Comparison of ENCODE assay signal across 1 cellular context in genomic region chr11:76888989-76889388, GRCh38.
TF ChIP-seq lines count a peak whose summit lies in the region.

No MANE protein-coding gene starts in this region.

TF ChIP-seq in K562, 482 proteins besides CTCF, POLR2A, EP300 and RAD21 (continued from another document and continues in another):
- TF ChIP-seq POLR2AphosphoS2 (IDR thresholded peaks at IDR 0.05; ENCODE audit: low read length) (no peak), ZNF318 (IDR thresholded peaks at IDR 0.05; ENCODE audit: borderline replicate concordance in 1 of 2, low read depth in 1 of 2) (no peak), E2F8 (IDR thresholded peaks at IDR 0.05; ENCODE audit: low read depth, partially characterized antibody) (no peak), SMARCA4 (IDR thresholded peaks at IDR 0.05) (peak; percentile 69), ZNF586 (CRISPR knock-in tag; conservative IDR thresholded peaks at IDR 0.05) (no peak), RFX7 (CRISPR knock-in tag; IDR thresholded peaks at IDR 0.05) (no peak), MEIS2 (IDR thresholded peaks at IDR 0.05; ENCODE audit: partially characterized antibody) (peak; percentile 6), SIX5 (IDR thresholded peaks at IDR 0.05; ENCODE audit: borderline replicate concordance in 1 of 2, insufficient read depth in 1 of 2, low read depth in 1 of 2, low read length in 2 of 2) (no peak), TCF3 (CRISPR knock-in tag; IDR thresholded peaks at IDR 0.05) (peak; percentile 59), CREBBP (IDR thresholded peaks at IDR 0.05; ENCODE audit: low read depth, low read length) (no peak), FOSL1 (tag; conservative IDR thresholded peaks at IDR 0.05) (peak; percentile 64), TCF7L2 (IDR thresholded peaks at IDR 0.05; ENCODE audit: low read depth, low read length) (no peak), U2AF2 (optimal IDR thresholded peaks at IDR 0.05; ENCODE audit: low read depth, low read length) (no peak), ZNF740 (CRISPR knock-in tag; IDR thresholded peaks at IDR 0.05) (no peak), ZNF740 (tag; IDR thresholded peaks at IDR 0.05) (no peak), TEAD4 (IDR thresholded peaks at IDR 0.05; ENCODE audit: low read length) (peak; percentile 53), TEAD4 (CRISPR knock-in tag; IDR thresholded peaks at IDR 0.05; ENCODE audit: borderline replicate concordance) (no peak), ARID2 (IDR thresholded peaks at IDR 0.05) (no peak), FOXO4 (CRISPR knock-in tag; IDR thresholded peaks at IDR 0.05) (no peak), CBFA2T3 (IDR thresholded peaks at IDR 0.05) (peak; percentile 77), ZNF175 (CRISPR knock-in tag; IDR thresholded peaks at IDR 0.05; ENCODE audit: low read depth) (no peak), HDAC8 (tag; IDR thresholded peaks at IDR 0.05) (no peak), CHD7 (IDR thresholded peaks at IDR 0.05; ENCODE audit: low read depth, low read length) (no peak)
